In genomic region chr5:154487541-154487940, GRCh38 we compare ENCODE assay signal across 10 cellular contexts. TPM values are rescaled to one million over a fixed set of nuclear protein-coding genes. Genes with fewer than 3 reads are reported as not detected.
DNase-seq lines count a peak whose midpoint lies in the region; ATAC-seq, FAIRE-seq and TF ChIP-seq lines count a peak whose summit lies in the region.
"Had no signal": no experiment of that assay in that cellular context is flagged by ENCODE, and none has a peak within 500 bp of the region (broad histone marks: within the 10 kb centered on the region; RNA-seq: fewer than 3 reads in every experiment).

No MANE protein-coding gene starts in this region.

- in situ Hi-C loops in GM23248 (cut with MboI), result no loop called here

- TF ChIP-seq POLR2A in GM12891 (IDR thresholded peaks at IDR 0.05; ENCODE audit: low read depth, low read length), result no peak

- no peaks in the 10 kb centered on the region for H3K9me3 ChIP-seq in GM23248 (ENCODE audit: low read depth)

- 26% methylated on average over 2 of the region's 2 CpGs for WGBS in GM23248 (ENCODE audit: low coverage in 1 of 2, low lambda C conversion rate in 2 of 2, missing lambda C conversion rate in 2 of 2), 2 experiments

- H3K27me3 ChIP-seq in GM23248 (replicated peaks; ENCODE audit: insufficient read depth), result peaks cover 95% of the 10 kb centered on the region

- no peak overlapping the region for H3K4me2 ChIP-seq in GM23248 (ENCODE audit: unreplicated experiment)

- no peaks in the 10 kb centered on the region for H3K9me2 ChIP-seq in GM23248 (ENCODE audit: insufficient read depth)

- no peaks in the 10 kb centered on the region for H3K4me1 ChIP-seq in GM23248 (ENCODE audit: insufficient read depth)

- peak; percentile 97 for ATAC-seq in HG02938 (IDR thresholded peaks at IDR 0.05; ENCODE audit: unreplicated experiment)

- no peaks in the 10 kb centered on the region for H3F3A ChIP-seq in GM23248 (ENCODE audit: insufficient read depth)

- H4K20me1 ChIP-seq in GM23248 (ENCODE audit: insufficient read depth), result no peaks in the 10 kb centered on the region

- peak; percentile 98 for FAIRE-seq in GM12891 (lab: Jason Lieb, UNC)
- FAIRE-seq: endometrium had no signal

- H3K36me3 ChIP-seq in GM23248 (ENCODE audit: low read depth), result no peaks in the 10 kb centered on the region

- H3K9ac ChIP-seq in GM23248, result no peak overlapping the region

- H3K79me2 ChIP-seq in GM23248 (ENCODE audit: insufficient read depth), result no peaks in the 10 kb centered on the region

- H2AFZ ChIP-seq in GM23248, result no peak overlapping the region

- H3K27ac ChIP-seq in GM23248, result no peak overlapping the region

- H3K4me3 ChIP-seq in GM23248, result no peak overlapping the region
- H3K4me3 ChIP-seq: lung had no signal

- DNase-seq in GM12891 (ENCODE audit: insufficient read length, low spot score), result peak; percentile 62
- DNase-seq in GM19240 (ENCODE audit: insufficient read length, low spot score), result peak; percentile 79
- peak; percentile 67 for DNase-seq in activated CD8-positive, alpha-beta memory T cell treated with anti-CD3 and anti-CD28 coated beads, Interleukin-2, amount 50 U/mL, for 48 hours
- DNase-seq in superior temporal gyrus (ENCODE audit: extremely low spot score), result no peak
- DNase-seq in foreskin melanocyte, result no peak
- DNase-seq in HPDE6-E6E7 (ENCODE audit: extremely low spot score), result no peak
- DNase-seq in GM23248, result no peak

TF ChIP-seq in GM12891, 5 proteins besides CTCF, POLR2A, EP300 and RAD21:
- TF ChIP-seq SPI1 (IDR thresholded peaks at IDR 0.05; ENCODE audit: low read depth, low read length) (no peak), PAX5 (IDR thresholded peaks at IDR 0.05; ENCODE audit: insufficient read depth, low read length, severe bottlenecking) (no peak), POU2F2 (IDR thresholded peaks at IDR 0.05; ENCODE audit: low read depth, low read length) (no peak), POLR2AphosphoS5 (IDR thresholded peaks at IDR 0.05; ENCODE audit: low read depth, low read length) (no peak), TAF1 (IDR thresholded peaks at IDR 0.05; ENCODE audit: low read depth, low read length) (no peak)

RNA-seq across cellular contexts. Expression of gene HAND1, which starts 9.5 kb away (rescaled TPM):
- polyA plus RNA-seq in GM12891 (2012; ENCODE audit: low read depth, missing spikeins), result 0.06 TPM
- total RNA-seq in GM23248 (2014; rRNA removed; shearing (Covaris generic)), result not detected in 2 replicates
- polyA plus RNA-seq in GM23248 (2016; fragmentation: Nextera tagmentation; extraction: Ambion mirVana), result not detected in 2 replicates

RNA-seq across cellular contexts. Expression of gene SAP30L, which starts 41.7 kb away (rescaled TPM):
- polyA plus RNA-seq in GM12891 (2012; ENCODE audit: low read depth, missing spikeins), result 16.6 TPM
- 26.0 and 45.9 TPM in 2 replicates for total RNA-seq in GM23248 (2014; rRNA removed; shearing (Covaris generic))
- 6.1 and 9.4 TPM in 2 replicates for polyA plus RNA-seq in GM23248 (2016; fragmentation: Nextera tagmentation; extraction: Ambion mirVana)

Comparison
In these comparisons a context has a peak if more than half of its experiments do, and no peak if none do; other contexts are left out.
1. DNase-seq: peak in GM12891 (single experiment), GM19240 (single experiment) and activated CD8-positive, alpha-beta memory T cell treated with anti-CD3 and anti-CD28 coated beads, Interleukin-2, amount 50 U/mL, for 48 hours (single experiment); none in superior temporal gyrus (single experiment), foreskin melanocyte (single experiment), HPDE6-E6E7 (single experiment) and GM23248 (single experiment).